12 cellular contexts compared by ENCODE assay signal in genomic region chr4:90215286-90215685, GRCh38.
DNase-seq lines count a peak whose midpoint lies in the region; ATAC-seq, FAIRE-seq and TF ChIP-seq lines count a peak whose summit lies in the region.
"Had no signal": no experiment of that assay in that cellular context is flagged by ENCODE, and none has a peak within 500 bp of the region (broad histone marks: within the 10 kb centered on the region; RNA-seq: fewer than 3 reads in every experiment).

No MANE protein-coding gene starts in this region.

- H3F3A ChIP-seq in GM23338 (replicated peaks; ENCODE audit: low read depth) = no peaks in the 10 kb centered on the region

- H3K27ac ChIP-seq in GM23338 (ENCODE audit: low read depth) (no peak overlapping the region), pancreas (no peak overlapping the region), uterus (no peak overlapping the region)
- H3K27ac ChIP-seq: suprapubic skin had no signal

- no peaks in the 10 kb centered on the region for H3K27me3 Mint-ChIP-seq in GM23338 (ENCODE audit: insufficient read depth, low read depth, poor library complexity)
- H3K27me3 Mint-ChIP-seq: CD8-positive, alpha-beta memory T cell had no signal

- no peaks in the 10 kb centered on the region for H4K20me1 ChIP-seq in GM23338 (replicated peaks; ENCODE audit: insufficient read depth)

- intact Hi-C loops in pancreas (cut with DNase I) = no loop called here
- intact Hi-C loops in uterus (cut with DNase I; ENCODE audit: low total_unique reads) = no loop called here

- H3K4me2 ChIP-seq in GM23338 = 0 out of 2 replicates have a peak overlapping the region, but pooled peaks have one; percentile 8

- no peak overlapping the region for H3K4me3 Mint-ChIP-seq in GM23338
- H3K4me3 Mint-ChIP-seq: CD8-positive, alpha-beta memory T cell had no signal

- no peak for TF ChIP-seq POLR2A in uterus (IDR thresholded peaks at IDR 0.05)

- H3K4me3 ChIP-seq in GM23338 = no peak overlapping the region
- H3K4me3 ChIP-seq in pancreas = no peak overlapping the region
- no peak overlapping the region for H3K4me3 ChIP-seq in uterus
- H3K4me3 ChIP-seq: suprapubic skin had no signal

- ATAC-seq in GM18909 (IDR thresholded peaks at IDR 0.05; ENCODE audit: poor library complexity, unreplicated experiment) (peak; percentile 63), GM23338 (no peak), pancreas (peak in 3 of 4 donors; percentile 44 to 52 (median 50))
- ATAC-seq: activated naive CD4-positive, alpha-beta T cell treated with anti-CD3 and anti-CD28 coated beads, Interleukin-2, amount 50 U/mL, for 72 hours had no signal

- no peaks in the 10 kb centered on the region for H3K27me3 ChIP-seq in GM23338 (ENCODE audit: insufficient read depth)
- no peaks in the 10 kb centered on the region for H3K27me3 ChIP-seq in pancreas
- no peaks in the 10 kb centered on the region for H3K27me3 ChIP-seq in uterus
- H3K27me3 ChIP-seq: suprapubic skin had no signal

- H3K9me2 ChIP-seq in GM23338 (ENCODE audit: insufficient read depth) = no peaks in the 10 kb centered on the region

- no peak overlapping the region for H2AFZ ChIP-seq in GM23338

- no peak for FAIRE-seq in pancreas (lab: Jason Lieb, UNC)

- H3K36me3 Mint-ChIP-seq in GM23338 (ENCODE audit: low read depth) = peaks cover 5% of the 10 kb centered on the region; the same call in 2 of the 3 replicates
- H3K36me3 Mint-ChIP-seq: activated naive CD4-positive, alpha-beta T cell treated with anti-CD3 and anti-CD28 coated beads, Interleukin-2, amount 50 U/mL, for 72 hours; CD8-positive, alpha-beta memory T cell had no signal

- no peaks in the 10 kb centered on the region for H3K9me3 ChIP-seq in pancreas
- H3K9me3 ChIP-seq in uterus = no peaks in the 10 kb centered on the region
- H3K9me3 ChIP-seq: suprapubic skin had no signal

- peaks cover 16% of the 10 kb centered on the region for H3K4me1 Mint-ChIP-seq in GM23338
- H3K4me1 Mint-ChIP-seq: CD8-positive, alpha-beta memory T cell had no signal

- DNase-seq in GM23338 (ENCODE audit: low spot score) (no peak), HPDE6-E6E7 (ENCODE audit: extremely low spot score) (peak; percentile 32), pancreas (no peak), uterus (no peak), iPS-NIHi7 (ENCODE audit: extremely low spot score) (no peak), D341Med (ENCODE audit: low spot score) (no peak)
- no peak for DNase-seq in effector CD8-positive, alpha-beta T cell (lab: John Stamatoyannopoulos, UW)
- DNase-seq: CD8-positive, alpha-beta memory T cell; NCI-H226 had no signal

- H3K79me2 ChIP-seq in GM23338 (replicated peaks; ENCODE audit: insufficient read depth) = no peaks in the 10 kb centered on the region

- peaks cover 5% of the 10 kb centered on the region; the same call in 1 of the 3 replicates for H3K9me3 Mint-ChIP-seq in GM23338
- H3K9me3 Mint-ChIP-seq: activated naive CD4-positive, alpha-beta T cell treated with anti-CD3 and anti-CD28 coated beads, Interleukin-2, amount 50 U/mL, for 72 hours; CD8-positive, alpha-beta memory T cell had no signal

- H3K27ac Mint-ChIP-seq in GM23338 = no peak overlapping the region
- H3K27ac Mint-ChIP-seq: activated naive CD4-positive, alpha-beta T cell treated with anti-CD3 and anti-CD28 coated beads, Interleukin-2, amount 50 U/mL, for 72 hours; CD8-positive, alpha-beta memory T cell had no signal

- TF ChIP-seq CTCF in GM23338 (conservative IDR thresholded peaks at IDR 0.05; ENCODE audit: low read depth in 2 of 2) (no peak), pancreas (IDR thresholded peaks at IDR 0.05) (no peak), uterus (IDR thresholded peaks at IDR 0.05) (no peak)

- H3K36me3 ChIP-seq in GM23338 (ENCODE audit: insufficient read depth) (no peaks in the 10 kb centered on the region), pancreas (no peaks in the 10 kb centered on the region), uterus (no peaks in the 10 kb centered on the region)
- H3K36me3 ChIP-seq: suprapubic skin had no signal

- peaks cover 29% of the 10 kb centered on the region for H3K4me1 ChIP-seq in GM23338 (ENCODE audit: insufficient read depth)
- peaks cover 5 to 9% (median 7%) of the 10 kb centered on the region in 3 donors for H3K4me1 ChIP-seq in pancreas
- H3K4me1 ChIP-seq in uterus = no peaks in the 10 kb centered on the region
- H3K4me1 ChIP-seq: suprapubic skin had no signal

- WGBS in pancreas, 2 donors = 0 to 9% methylated on average over 1 of the region's 1 CpG

TF ChIP-seq in GM23338, 12 proteins besides CTCF, POLR2A, EP300 and RAD21:
- TF ChIP-seq CREB1 (CRISPR knock-in tag; IDR thresholded peaks at IDR 0.05; ENCODE audit: low read depth) = no peak
- TF ChIP-seq STAT1 (IDR thresholded peaks at IDR 0.05; ENCODE audit: unreplicated experiment) = no peak
